8 cellular contexts compared by ENCODE assay signal in the genomic region with DNA sequence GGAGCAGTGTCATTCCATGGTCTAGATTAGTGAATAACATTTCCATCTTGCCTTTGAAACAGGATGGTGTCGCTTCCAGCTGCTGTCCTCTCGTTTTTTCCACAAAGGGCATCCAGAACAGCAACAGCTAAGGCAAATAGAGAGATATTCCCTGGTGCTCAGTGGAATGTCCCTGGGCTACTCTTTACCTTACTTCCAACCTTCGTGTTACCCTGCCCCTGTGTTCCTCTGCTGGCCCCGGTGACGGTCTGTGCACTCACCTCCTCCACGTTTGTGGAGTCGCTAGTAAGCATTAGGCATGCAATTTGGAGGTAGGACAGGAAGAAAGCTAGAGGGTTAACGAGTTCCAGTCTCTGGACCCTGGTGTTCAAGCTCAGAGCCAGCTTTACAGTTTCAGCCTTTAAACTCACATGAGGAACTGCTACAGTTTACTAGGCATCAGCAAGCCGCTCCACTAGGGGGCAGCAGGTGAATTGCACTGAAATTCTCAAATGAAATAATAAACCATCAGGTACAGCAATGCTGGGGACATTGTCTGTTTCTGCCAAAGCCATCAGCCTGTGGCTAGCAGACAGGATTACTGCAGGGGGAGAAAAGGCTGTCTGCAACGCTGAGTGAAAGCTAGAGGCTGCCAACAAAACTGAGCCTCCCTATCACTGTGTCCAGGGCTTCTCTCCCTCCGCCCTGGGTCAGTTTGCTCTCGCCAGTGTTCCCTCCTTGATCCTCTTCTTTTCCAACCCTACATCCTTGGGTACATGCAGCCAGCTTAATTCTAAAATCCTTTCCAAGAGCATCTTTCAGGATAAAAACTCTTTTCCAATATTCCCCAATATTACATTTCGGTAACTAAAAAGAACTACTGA. TPM values are rescaled to one million over a fixed set of nuclear protein-coding genes. Genes with fewer than 3 reads are reported as not detected.
DNase-seq lines count a peak whose midpoint lies in the region; ATAC-seq, FAIRE-seq and TF ChIP-seq lines count a peak whose summit lies in the region.

No MANE protein-coding gene starts in this region.

- H3K4me3 ChIP-seq in adipocyte (ENCODE audit: low read length) (no peak overlapping the region), right atrium auricular region (no peak overlapping the region), retinal pigment epithelial cell (ENCODE audit: low read length) (no peak overlapping the region)

- no peak overlapping the region for H3K27ac ChIP-seq in right atrium auricular region

- H3K36me3 ChIP-seq in adipocyte (ENCODE audit: control insufficient read depth, insufficient read depth, low read length, severe bottlenecking): peaks cover 40% of the 10 kb centered on the region
- H3K36me3 ChIP-seq in right atrium auricular region: peaks cover 19% of the 10 kb centered on the region

- DNase-seq in D721Med (ENCODE audit: insufficient read length, low spot score): peak; percentile 41
- peak; percentile 73 for DNase-seq in MV-4-11 (lab: John Stamatoyannopoulos, UW)
- peak; percentile 18 to 40 for DNase-seq in SW 1271 (lab: John Stamatoyannopoulos, UW)
- peak; percentile 90 for DNase-seq in adipocyte (ENCODE audit: low read depth)
- DNase-seq in right atrium auricular region (ENCODE audit: low spot score): peak; percentile 81
- DNase-seq in retinal pigment epithelial cell (ENCODE audit: low read depth): no peak

- no peaks in the 10 kb centered on the region for H3K27me3 ChIP-seq in adipocyte (replicated peaks; ENCODE audit: control insufficient read depth, insufficient read depth, low read length)
- H3K27me3 ChIP-seq in right atrium auricular region: no peaks in the 10 kb centered on the region

- H3K9ac ChIP-seq in adipocyte (ENCODE audit: low read length): no peak overlapping the region

- H3K4me1 ChIP-seq in adipocyte (ENCODE audit: control insufficient read depth, insufficient read depth, low read length) (peaks cover 4% of the 10 kb centered on the region), right atrium auricular region (no peaks in the 10 kb centered on the region)

- ATAC-seq in GM21717 (IDR thresholded peaks at IDR 0.05; ENCODE audit: unreplicated experiment) (peak; percentile 35), GM21526 (IDR thresholded peaks at IDR 0.05; ENCODE audit: low FRiP score, unreplicated experiment) (no peak)

- no peak for FAIRE-seq in D721Med (lab: Jason Lieb, UNC)

- H3K9me3 ChIP-seq in adipocyte (ENCODE audit: control insufficient read depth, low read length) (no peaks in the 10 kb centered on the region), right atrium auricular region (no peaks in the 10 kb centered on the region)

- TF ChIP-seq CTCF in D721Med (IDR thresholded peaks at IDR 0.05; ENCODE audit: insufficient read depth, missing control alignments) (peak; percentile 89), right atrium auricular region (IDR thresholded peaks at IDR 0.05) (peak; percentile 73 to 91), retinal pigment epithelial cell (conservative IDR thresholded peaks at IDR 0.05; ENCODE audit: low read depth, low read length) (peak; percentile 97)

RNA-seq across cellular contexts. Expression of gene MRPL32, which starts 9.0 kb away (rescaled TPM):
- 10 to 100 TPM; 36.1 to 53.1 TPM for total RNA-seq in right atrium auricular region

RNA-seq across cellular contexts. Expression of gene PSMA2, which starts 9.2 kb away (rescaled TPM):
- total RNA-seq in right atrium auricular region: 10 to 100 TPM; 50.7 to 61.8 TPM

RNA-seq across cellular contexts. Expression of gene C7orf25, which starts 29.3 kb away (rescaled TPM):
- 10 to 100 TPM in 1 of 2 donors, 1 to 10 TPM in 1; 4.4 to 10.6 TPM for total RNA-seq in right atrium auricular region
